Comparison of ENCODE assay signal across 15 cellular contexts in genomic region chr3:179682681-179683080, GRCh38.
"Had no signal": no experiment of that assay in that cellular context is flagged by ENCODE, and none has a peak within 500 bp of the region (broad histone marks: within the 10 kb centered on the region; RNA-seq: fewer than 3 reads in every experiment).

No MANE protein-coding gene starts in this region.

- H3K9me3 ChIP-seq: neutrophil, tibial artery had no signal

- H3K4me3 Mint-ChIP-seq: activated B cell treated with CpG ODN at 0.5 μM for 24 hours; activated CD8-positive, alpha-beta T cell treated with anti-CD3 and anti-CD28 coated beads for 36 hours; activated naive CD4-positive, alpha-beta T cell treated with anti-CD3 and anti-CD28 coated beads, Interleukin-2, amount 50 U/mL, for 24 hours; activated T-cell treated with anti-CD3 and anti-CD28 coated beads, Interleukin-2, amount 50 U/mL, for 24 hours; natural killer cell had no signal

- H3K4me3 ChIP-seq: tibial artery had no signal

- H3K27ac ChIP-seq: dorsolateral prefrontal cortex, epithelial cell of prostate, neutrophil, tibial artery had no signal

- H3K27me3 Mint-ChIP-seq: activated B cell treated with CpG ODN at 0.5 μM for 24 hours; activated CD8-positive, alpha-beta T cell treated with anti-CD3 and anti-CD28 coated beads for 36 hours; activated naive CD4-positive, alpha-beta T cell treated with anti-CD3 and anti-CD28 coated beads, Interleukin-2, amount 50 U/mL, for 24 hours; activated T-cell treated with anti-CD3 and anti-CD28 coated beads, Interleukin-2, amount 50 U/mL, for 24 hours had no signal

- DNase-seq: activated B cell treated with CpG ODN at 0.5 μM for 24 hours; activated CD4-positive, alpha-beta T cell treated with anti-CD3 and anti-CD28 coated beads for 48 hours; activated CD8-positive, alpha-beta T cell treated with anti-CD3 and anti-CD28 coated beads for 36 hours; activated T-cell treated with anti-CD3 and anti-CD28 coated beads, Interleukin-2, amount 50 U/mL, for 24 hours; dorsolateral prefrontal cortex; foreskin melanocyte; natural killer cell; posterior cingulate gyrus; stimulated activated CD4-positive, alpha-beta T cell treated with anti-CD3 and anti-CD28 coated beads, Interleukin-2, amount 100 ng/mL, for 24 hours; stimulated activated naive CD4-positive, alpha-beta T cell treated with Interleukin-2 at 50 U/mL for 16 hours; substantia nigra; tibial artery had no signal

- H3K27ac Mint-ChIP-seq: activated B cell treated with CpG ODN at 0.5 μM for 24 hours; activated CD8-positive, alpha-beta T cell treated with anti-CD3 and anti-CD28 coated beads for 36 hours; activated T-cell treated with anti-CD3 and anti-CD28 coated beads, Interleukin-2, amount 50 U/mL, for 24 hours; natural killer cell had no signal

- H3K36me3 Mint-ChIP-seq: natural killer cell had no signal

- H3K36me3 ChIP-seq: neutrophil had no signal

- H3K4me1 Mint-ChIP-seq: activated B cell treated with CpG ODN at 0.5 μM for 24 hours; activated naive CD4-positive, alpha-beta T cell treated with anti-CD3 and anti-CD28 coated beads, Interleukin-2, amount 50 U/mL, for 24 hours; natural killer cell had no signal

- H3K9me3 Mint-ChIP-seq: activated B cell treated with CpG ODN at 0.5 μM for 24 hours; activated CD8-positive, alpha-beta T cell treated with anti-CD3 and anti-CD28 coated beads for 36 hours; activated naive CD4-positive, alpha-beta T cell treated with anti-CD3 and anti-CD28 coated beads, Interleukin-2, amount 50 U/mL, for 24 hours; activated T-cell treated with anti-CD3 and anti-CD28 coated beads, Interleukin-2, amount 50 U/mL, for 24 hours; natural killer cell had no signal

- H3K27me3 ChIP-seq: dorsolateral prefrontal cortex, neutrophil, tibial artery had no signal

- ATAC-seq: activated CD8-positive, alpha-beta T cell treated with anti-CD3 and anti-CD28 coated beads for 36 hours; natural killer cell had no signal
